16 cellular contexts compared by ENCODE assay signal in genomic region chr17:5416886-5417285, GRCh38. TPM values are rescaled to one million over a fixed set of nuclear protein-coding genes. Genes with fewer than 3 reads are reported as not detected.
DNase-seq lines count a peak whose midpoint lies in the region; ATAC-seq, FAIRE-seq and TF ChIP-seq lines count a peak whose summit lies in the region.
"Had no signal": no experiment of that assay in that cellular context is flagged by ENCODE, and none has a peak within 500 bp of the region (broad histone marks: within the 10 kb centered on the region; RNA-seq: fewer than 3 reads in every experiment).

No MANE protein-coding gene starts in this region.

- ATAC-seq in GM12878 = no peak
- ATAC-seq in HG03520 (IDR thresholded peaks at IDR 0.05; ENCODE audit: unreplicated experiment) = no peak
- no peak for ATAC-seq in GM21515 (IDR thresholded peaks at IDR 0.05; ENCODE audit: unreplicated experiment)

- H3K79me2 ChIP-seq in GM12878 (ENCODE audit: control insufficient read depth, insufficient read depth, low read length) = peaks cover 78% of the 10 kb centered on the region
- peaks cover 46% of the 10 kb centered on the region for H3K79me2 ChIP-seq in neural cell (replicated peaks; ENCODE audit: insufficient read depth, low read length)

- TF ChIP-seq POLR2A in GM12878 (IDR thresholded peaks at IDR 0.05; ENCODE audit: low read depth, low read length) = no peak

- SMC1A ChIA-PET in GM12878 (lab: Charles Lee; ENCODE audit: uncharacterized antibody, unreplicated experiment) = interaction anchor here (0.8 to 1.5 kb wide), 6 partner anchors 10 to 308 kb away, joined by 3 to 6 read pairs (median 3); no protein-coding TSS in a partner anchor

- no peak for TF ChIP-seq RAD21 in GM12878 (IDR thresholded peaks at IDR 0.05; ENCODE audit: insufficient read depth, low read depth, low read length)
- no peak for TF ChIP-seq RAD21 in neural cell (conservative IDR thresholded peaks at IDR 0.05)

- CTCF ChIA-PET in GM12878 (lab: Yijun Ruan, JAX) = interaction anchor here (0.7 to 3.5 kb wide), 5 partner anchors 11 to 338 kb away, joined by 3 to 23 read pairs (median 3); partner anchors contain the start of genes C1QBP and ZFP3

- intact Hi-C loops in GM12878 (cut with micrococcal nuclease; ENCODE audit: unreplicated experiment) (no loop called here), cardiac septum (cut with DNase I) (no loop called here)

- peak; percentile 3 for DNase-seq in NCI-H2107 treated with DMSO at 0.1 percent for 48 hours (lab: John Stamatoyannopoulos, UW; ENCODE audit: unreplicated experiment)
- DNase-seq in NCI-H2107 (lab: John Stamatoyannopoulos, UW) = no peak
- peak; percentile 46 for DNase-seq in NCI-H146 (lab: John Stamatoyannopoulos, UW)
- no peak for DNase-seq in GM12878 (ENCODE audit: low read depth, low spot score)
- DNase-seq in cardiac septum (ENCODE audit: low spot score) = no peak
- DNase-seq: 8988T; DMS153; islet precursor cell; MM.1S; NCI-H526; ovary; stimulated activated CD4-positive, alpha-beta T cell treated with anti-CD3 and anti-CD28 coated beads, Interleukin-1b, Interleukin-23, amount 100 ng/mL, for 48 hours had no signal

- 75% methylated on average over 2 of the region's 2 CpGs for WGBS in GM12878 (ENCODE audit: insufficient coverage, insufficient replicate concordance, low lambda C conversion rate, missing lambda C conversion rate)

- H3K4me2 ChIP-seq in GM12878 (ENCODE audit: control insufficient read depth, insufficient read depth) (peak overlapping the region; percentile 61), neural cell (ENCODE audit: low read length) (no peak overlapping the region)

- H3K9me2 ChIP-seq in neural cell (ENCODE audit: insufficient read depth, low read length) = no peaks in the 10 kb centered on the region

- H2AFZ ChIP-seq in GM12878 (ENCODE audit: control insufficient read depth, low read depth, low read length) (no peak overlapping the region), neural cell (ENCODE audit: low read depth, low read length) (no peak overlapping the region)

- H3K4me1 ChIP-seq in GM12878 (ENCODE audit: control insufficient read depth, insufficient read depth, low read length) = peaks cover 21% of the 10 kb centered on the region

- H3K4me3 ChIP-seq in GM12878 (peak overlapping the region; percentile 87), neural cell (ENCODE audit: low read length) (peak overlapping the region; percentile 85)
- H3K4me3 ChIP-seq: ovary, SK-N-MC had no signal

- TF ChIP-seq EP300 in GM12878 (IDR thresholded peaks at IDR 0.05; ENCODE audit: borderline replicate concordance in 1 of 2, control insufficient read depth in 1 of 2, low read depth in 2 of 2, low read length in 2 of 2) (no peak), neural cell (conservative IDR thresholded peaks at IDR 0.05; ENCODE audit: poor library complexity, severe bottlenecking) (no peak)

- no peaks in the 10 kb centered on the region for H3F3A ChIP-seq in neural cell (ENCODE audit: insufficient read depth, low read length, poor library complexity, severe bottlenecking)

- H3K27ac ChIP-seq in GM12878 (ENCODE audit: control insufficient read depth, insufficient read depth) = no peak overlapping the region; the same call in 1 of the 2 replicates
- H3K27ac ChIP-seq in neural cell (ENCODE audit: low read length) = no peak overlapping the region
- H3K27ac ChIP-seq: ovary, SK-N-MC had no signal

- in situ Hi-C loops in GM12878 (cut with MboI) = no loop called here

- BruUV-seq in GM12878 (replicated peaks; lab: Mats Ljungman, UMichigan) = no TSS peak

- H4K20me1 ChIP-seq in GM12878 (ENCODE audit: control insufficient read depth, insufficient read depth) (no peaks in the 10 kb centered on the region), neural cell (ENCODE audit: insufficient read depth) (no peaks in the 10 kb centered on the region)

- H3K36me3 ChIP-seq in GM12878 (ENCODE audit: control insufficient read depth in 2 of 2, insufficient read depth in 2 of 2, low read length in 1 of 2) = peaks cover 9 to 36% of the 10 kb centered on the region in 2 experiments
- H3K36me3 ChIP-seq in neural cell (ENCODE audit: insufficient read depth, low read length) = no peaks in the 10 kb centered on the region
- H3K36me3 ChIP-seq: ovary had no signal

- RAD21 ChIA-PET in GM12878 (lab: Charles Lee; ENCODE audit: unreplicated experiment) = interaction anchor here (0.7 to 3.7 kb wide), 2 partner anchors 22 to 35 kb away, joined by 5 to 15 read pairs; partner anchors contain the start of gene C1QBP

- peak overlapping the region; percentile 31; the same call in 1 of the 2 replicates for H3K9ac ChIP-seq in GM12878 (ENCODE audit: control insufficient read depth, insufficient read depth, low read length)
- H3K9ac ChIP-seq in neural cell (ENCODE audit: low read length) = no peak overlapping the region

- no peak for FAIRE-seq in GM12878 (lab: Jason Lieb, UNC)

- H3K27me3 ChIP-seq in GM12878 (replicated peaks in 1 of 2; ENCODE audit: control insufficient read depth in 2 of 2, insufficient read depth in 2 of 2, low read length in 1 of 2) (no peaks in the 10 kb centered on the region), neural cell (ENCODE audit: insufficient read depth, low read depth, low read length) (no peaks in the 10 kb centered on the region)
- H3K27me3 ChIP-seq: ovary had no signal

- no peak for TF ChIP-seq CTCF in GM12878 (IDR thresholded peaks at IDR 0.05 in 2 of 3, conservative IDR thresholded peaks at IDR 0.05 in 1 of 3; ENCODE audit: control insufficient read depth in 2 of 3, extremely low read depth in 1 of 3, insufficient read depth in 1 of 3, low read depth in 3 of 3, low read length in 3 of 3)
- TF ChIP-seq CTCF in neural cell (IDR thresholded peaks at IDR 0.05; ENCODE audit: poor library complexity, severe bottlenecking) = no peak

- POLR2A ChIA-PET in GM12878 (lab: Charles Lee) = interaction anchor here (0.6 to 1.6 kb wide), 3 partner anchors 10 to 1507 kb away, joined by 4 to 9 read pairs (median 4); no protein-coding TSS in a partner anchor

- no peaks in the 10 kb centered on the region for H3K9me3 ChIP-seq in GM12878 (replicated peaks; ENCODE audit: control insufficient read depth, insufficient read depth, low read length)
- H3K9me3 ChIP-seq in neural cell (ENCODE audit: low read length) = no peaks in the 10 kb centered on the region
- H3K9me3 ChIP-seq: ovary had no signal

RNA-seq across cellular contexts. Expression of gene NUP88, which starts 2.6 kb away (rescaled TPM):
- total RNA-seq in GM12878 (2013; cell fraction: nucleolus; rRNA removed) = 270 and 280 TPM in 2 replicates
- total RNA-seq in GM12878 (2014; rRNA removed) (188 and 189 TPM in 2 replicates), GM12878 (2014; rRNA removed; fragmentation: Illumina TruSeq; extraction: Trizol) (232 and 233 TPM in 2 replicates), GM12878 (2021) (109 and 125 TPM in 2 replicates), cardiac septum (45.1 TPM)
- 35.8 TPM for polyA plus RNA-seq in GM12878 (2011; ENCODE audit: low read depth)
- polyA plus RNA-seq in GM12878 (2011; rRNA removed) (200 and 238 TPM in 2 replicates), GM12878 (2014; fragmentation: Illumina TruSeq; extraction: Trizol) (244 and 280 TPM in 2 replicates), GM12878 (2014; fragmentation: Nextera tagmentation; extraction: Ambion mirVana) (100 to 1,000 TPM; 110 to 137 TPM), GM12878 (2014; rRNA removed) (153 and 173 TPM in 2 replicates), GM12878 (2016; fragmentation: Nextera tagmentation; extraction: Ambion mirVana) (100 to 1,000 TPM; 188 to 208 TPM), neural cell (86.5 and 92.9 TPM in 2 replicates)
- polyA plus RNA-seq in GM12878 (2011; cell fraction: cytosol; rRNA removed) = 145 and 161 TPM in 2 replicates
- polyA plus RNA-seq in GM12878 (2011; cell fraction: nucleus; rRNA removed) = 127 and 139 TPM in 2 replicates
- polyA plus RNA-seq in GM12878 (2012) = 80.8 and 110 TPM in 2 replicates
- 258 and 329 TPM in 2 replicates for polyA minus RNA-seq in GM12878 (2011; rRNA and poly(A)+ RNA removed)
- 66.0 and 82.0 TPM in 2 replicates for polyA minus RNA-seq in GM12878 (2011; cell fraction: cytosol; rRNA and poly(A)+ RNA removed)
- 93.5 and 119 TPM in 2 replicates for polyA minus RNA-seq in GM12878 (2011; cell fraction: nucleus; rRNA and poly(A)+ RNA removed)
- polyA minus RNA-seq in neural cell = 150 and 159 TPM in 2 replicates

RNA-seq across cellular contexts. Expression of gene RPAIN, which starts 3.1 kb away (rescaled TPM):
- 166 and 189 TPM in 2 replicates for total RNA-seq in GM12878 (2013; cell fraction: nucleolus; rRNA removed)
- total RNA-seq in GM12878 (2014; rRNA removed) = 68.6 and 70.4 TPM in 2 replicates
- total RNA-seq in GM12878 (2014; rRNA removed; fragmentation: Illumina TruSeq; extraction: Trizol) = 74.6 and 76.3 TPM in 2 replicates
- total RNA-seq in GM12878 (2021) = 44.6 and 45.8 TPM in 2 replicates
- 32.9 TPM for polyA plus RNA-seq in GM12878 (2011; ENCODE audit: low read depth)
- 69.5 and 69.8 TPM in 2 replicates for polyA plus RNA-seq in GM12878 (2011; rRNA removed)
- polyA plus RNA-seq in GM12878 (2011; cell fraction: cytosol; rRNA removed) = 45.4 and 50.3 TPM in 2 replicates
- 60.8 and 64.9 TPM in 2 replicates for polyA plus RNA-seq in GM12878 (2011; cell fraction: nucleus; rRNA removed)
- polyA plus RNA-seq in GM12878 (2012) = 35.3 and 37.0 TPM in 2 replicates
- 50.2 and 53.3 TPM in 2 replicates for polyA plus RNA-seq in GM12878 (2014; fragmentation: Illumina TruSeq; extraction: Trizol)
- polyA plus RNA-seq in GM12878 (2014; fragmentation: Nextera tagmentation; extraction: Ambion mirVana) = 100 to 1,000 TPM; 101 to 109 TPM
- polyA plus RNA-seq in GM12878 (2014; rRNA removed) = 50.6 and 56.4 TPM in 2 replicates
- 10 to 100 TPM; 71.5 to 74.8 TPM for polyA plus RNA-seq in GM12878 (2016; fragmentation: Nextera tagmentation; extraction: Ambion mirVana)
- 39.9 and 44.4 TPM in 2 replicates for polyA minus RNA-seq in GM12878 (2011; rRNA and poly(A)+ RNA removed)
- polyA minus RNA-seq in GM12878 (2011; cell fraction: cytosol; rRNA and poly(A)+ RNA removed) = 15.9 and 16.4 TPM in 2 replicates
- polyA minus RNA-seq in GM12878 (2011; cell fraction: nucleus; rRNA and poly(A)+ RNA removed) = 35.1 and 43.3 TPM in 2 replicates
- polyA plus RNA-seq in neural cell = 438 and 451 TPM in 2 replicates
- polyA minus RNA-seq in neural cell = 134 and 149 TPM in 2 replicates
- 30.0 TPM for total RNA-seq in cardiac septum

RNA-seq across cellular contexts. Expression of gene C1QBP, which starts 22.1 kb away (rescaled TPM):
- total RNA-seq in GM12878 (2013; cell fraction: nucleolus; rRNA removed) = 51.2 and 54.9 TPM in 2 replicates
- total RNA-seq in GM12878 (2014; rRNA removed) = 415 and 426 TPM in 2 replicates
- 629 and 683 TPM in 2 replicates for total RNA-seq in GM12878 (2014; rRNA removed; fragmentation: Illumina TruSeq; extraction: Trizol)
- 411 and 415 TPM in 2 replicates for total RNA-seq in GM12878 (2021)
- polyA plus RNA-seq in GM12878 (2011; ENCODE audit: low read depth) = 296 TPM
- 444 and 610 TPM in 2 replicates for polyA plus RNA-seq in GM12878 (2011; rRNA removed)
- 232 and 273 TPM in 2 replicates for polyA plus RNA-seq in GM12878 (2011; cell fraction: cytosol; rRNA removed)
- 184 and 213 TPM in 2 replicates for polyA plus RNA-seq in GM12878 (2011; cell fraction: nucleus; rRNA removed)
- 238 and 269 TPM in 2 replicates for polyA plus RNA-seq in GM12878 (2012)
- 592 and 753 TPM in 2 replicates for polyA plus RNA-seq in GM12878 (2014; fragmentation: Illumina TruSeq; extraction: Trizol)
- polyA plus RNA-seq in GM12878 (2014; fragmentation: Nextera tagmentation; extraction: Ambion mirVana) = 100 to 1,000 TPM; 124 to 227 TPM
- 381 and 414 TPM in 2 replicates for polyA plus RNA-seq in GM12878 (2014; rRNA removed)
- polyA plus RNA-seq in GM12878 (2016; fragmentation: Nextera tagmentation; extraction: Ambion mirVana) = 100 to 1,000 TPM; 945 to 989 TPM
- polyA minus RNA-seq in GM12878 (2011; rRNA and poly(A)+ RNA removed) = 160 and 234 TPM in 2 replicates
- 111 TPM in 2 replicates for polyA minus RNA-seq in GM12878 (2011; cell fraction: cytosol; rRNA and poly(A)+ RNA removed)
- polyA minus RNA-seq in GM12878 (2011; cell fraction: nucleus; rRNA and poly(A)+ RNA removed) = 34.8 and 40.8 TPM in 2 replicates
- 222 and 247 TPM in 2 replicates for polyA plus RNA-seq in neural cell
- 89.6 and 106 TPM in 2 replicates for polyA minus RNA-seq in neural cell
- total RNA-seq in cardiac septum = 101 TPM

RNA-seq across cellular contexts. Expression of gene DHX33, which starts 51.9 kb away (rescaled TPM):
- 17.5 and 18.6 TPM in 2 replicates for total RNA-seq in GM12878 (2013; cell fraction: nucleolus; rRNA removed)
- total RNA-seq in GM12878 (2014; rRNA removed) = 11.7 and 12.7 TPM in 2 replicates
- 12.4 and 12.8 TPM in 2 replicates for total RNA-seq in GM12878 (2014; rRNA removed; fragmentation: Illumina TruSeq; extraction: Trizol)
- total RNA-seq in GM12878 (2021) = 30.6 and 33.5 TPM in 2 replicates
- polyA plus RNA-seq in GM12878 (2011; ENCODE audit: low read depth) = 8.1 TPM
- polyA plus RNA-seq in GM12878 (2011; rRNA removed) = 12.3 and 16.5 TPM in 2 replicates
- 16.9 and 18.8 TPM in 2 replicates for polyA plus RNA-seq in GM12878 (2011; cell fraction: cytosol; rRNA removed)
- polyA plus RNA-seq in GM12878 (2011; cell fraction: nucleus; rRNA removed) = 12.3 and 20.4 TPM in 2 replicates
- polyA plus RNA-seq in GM12878 (2012) = 11.2 and 11.5 TPM in 2 replicates
- 32.0 and 33.2 TPM in 2 replicates for polyA plus RNA-seq in GM12878 (2014; fragmentation: Illumina TruSeq; extraction: Trizol)
- 10 to 100 TPM; 12.2 to 13.3 TPM for polyA plus RNA-seq in GM12878 (2014; fragmentation: Nextera tagmentation; extraction: Ambion mirVana)
- polyA plus RNA-seq in GM12878 (2014; rRNA removed) = 24.6 and 24.8 TPM in 2 replicates
- polyA plus RNA-seq in GM12878 (2016; fragmentation: Nextera tagmentation; extraction: Ambion mirVana) = 1 to 10 TPM; 6.5 to 8.5 TPM
- 27.1 and 28.2 TPM in 2 replicates for polyA minus RNA-seq in GM12878 (2011; rRNA and poly(A)+ RNA removed)
- polyA minus RNA-seq in GM12878 (2011; cell fraction: cytosol; rRNA and poly(A)+ RNA removed) = 12.3 and 12.7 TPM in 2 replicates
- polyA minus RNA-seq in GM12878 (2011; cell fraction: nucleus; rRNA and poly(A)+ RNA removed) = 5.7 and 9.2 TPM in 2 replicates
- 12.4 and 14.2 TPM in 2 replicates for polyA plus RNA-seq in neural cell
- 21.4 and 24.3 TPM in 2 replicates for polyA minus RNA-seq in neural cell
- 6.3 TPM for total RNA-seq in cardiac septum

Comparison
In these comparisons a context has a peak if more than half of its experiments do, and no peak if none do; other contexts are left out.
1. DNase-seq: peak in NCI-H2107 treated with DMSO at 0.1 percent for 48 hours (single experiment) and NCI-H146 (single experiment); none in NCI-H2107 (single experiment), GM12878 (single experiment) and cardiac septum (single experiment).